ENCODE assay signal across 1 cellular context in genomic region chr22:20965104-20965887, GRCh38.
TF ChIP-seq lines count a peak whose summit lies in the region.

No MANE protein-coding gene starts in this region.

TF ChIP-seq in SK-N-SH, 30 proteins besides CTCF, POLR2A, EP300 and RAD21 (continued from another document):
- TF ChIP-seq ZBTB33 (IDR thresholded peaks at IDR 0.05; ENCODE audit: borderline replicate concordance, low read depth): no peak
- no peak for TF ChIP-seq YY1 (IDR thresholded peaks at IDR 0.05; ENCODE audit: low read depth)
